ENCODE assay signal across 1 cellular context in the genomic region with DNA sequence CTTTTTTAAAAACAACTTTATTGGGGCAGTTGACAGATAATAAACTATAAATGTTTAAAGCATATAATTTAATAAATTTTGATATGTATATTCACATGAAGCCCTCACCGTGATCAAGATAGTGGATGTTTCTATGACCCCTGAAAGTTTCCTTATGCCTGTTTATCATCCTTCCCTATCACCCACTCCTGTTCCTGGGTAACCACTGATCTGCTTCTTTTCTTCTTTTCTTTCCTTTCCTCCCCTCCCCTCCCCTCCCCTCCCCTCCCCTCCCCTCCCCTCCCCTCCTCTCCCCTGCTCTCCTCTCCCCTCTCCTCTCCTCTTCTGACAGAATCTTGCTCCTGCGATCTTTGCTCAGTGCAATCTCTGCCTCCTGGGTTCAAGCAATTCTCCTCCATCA.
TF ChIP-seq lines count a peak whose summit lies in the region.

No MANE protein-coding gene starts in this region.

TF ChIP-seq in GM23338, 12 proteins besides CTCF, POLR2A, EP300 and RAD21 (continued from another document):
- TF ChIP-seq ZNF462 (CRISPR knock-in tag; IDR thresholded peaks at IDR 0.05) (no peak), CREB1 (CRISPR knock-in tag; IDR thresholded peaks at IDR 0.05; ENCODE audit: low read depth) (no peak), NANOG (IDR thresholded peaks at IDR 0.05; ENCODE audit: borderline replicate concordance) (no peak), POLR2AphosphoS5 (IDR thresholded peaks at IDR 0.05; ENCODE audit: low read depth) (no peak), REST (IDR thresholded peaks at IDR 0.05; ENCODE audit: unreplicated experiment) (no peak), EZH2 (IDR thresholded peaks at IDR 0.05; ENCODE audit: low read depth, unreplicated experiment) (no peak), STAT1 (IDR thresholded peaks at IDR 0.05; ENCODE audit: unreplicated experiment) (no peak), ZNF114 (CRISPR knock-in tag; IDR thresholded peaks at IDR 0.05) (no peak), ZNF331 (CRISPR knock-in tag; IDR thresholded peaks at IDR 0.05; ENCODE audit: low read depth) (no peak), ETS1 (IDR thresholded peaks at IDR 0.05) (no peak), JUNB (IDR thresholded peaks at IDR 0.05; ENCODE audit: unreplicated experiment) (no peak)
